Comparison of ENCODE assay signal across 8 cellular contexts in genomic region chr2:64114063-64114911, GRCh38. TPM values are rescaled to one million over a fixed set of nuclear protein-coding genes. Genes with fewer than 3 reads are reported as not detected.
A peak's percentile ranks its signal among the peaks of the same experiment; 100 is the strongest.
DNase-seq lines count a peak whose midpoint lies in the region; ATAC-seq and TF ChIP-seq lines count a peak whose summit lies in the region.

No MANE protein-coding gene starts in this region.

- intact Hi-C loops in upper lobe of right lung (cut with DNase I), result no loop called here

- H3K9me3 ChIP-seq in upper lobe of right lung, result no peaks in the 10 kb centered on the region

- H3K36me3 ChIP-seq in upper lobe of right lung, result no peaks in the 10 kb centered on the region

- peak overlapping the region; percentile 9 for H3K4me3 ChIP-seq in fibroblast of the aortic adventitia (ENCODE audit: low read depth, low read length)
- H3K4me3 ChIP-seq in upper lobe of right lung, result no peak overlapping the region

- H3K27me3 ChIP-seq in upper lobe of right lung, result no peaks in the 10 kb centered on the region

- peaks cover 69% of the 10 kb centered on the region for H3K4me1 ChIP-seq in upper lobe of right lung

- peak overlapping the region; percentile 38 for H3K27ac ChIP-seq in upper lobe of right lung

- ATAC-seq in HG02852 (IDR thresholded peaks at IDR 0.05; ENCODE audit: unreplicated experiment) (peak; percentile 61), SK-N-SH treated with all-trans-retinoic acid at 6 μM for 48 hours (peak; percentile 85), upper lobe of right lung (peak; percentile 24)

- DNase-seq in SIG-M5 treated with dmso at 0.1 percent for 504 hours (lab: John Stamatoyannopoulos, UW; ENCODE audit: unreplicated experiment) (peak; percentile 24), SIG-M5 (lab: John Stamatoyannopoulos, UW) (no peak), fibroblast of the aortic adventitia (ENCODE audit: low read depth) (peak; percentile 90), upper lobe of right lung (no peak), putamen (ENCODE audit: low spot score) (no peak), NCI-H2029 treated with DMSO at 0.1 percent for 48 hours (lab: John Stamatoyannopoulos, UW) (no peak)

- TF ChIP-seq CTCF in fibroblast of the aortic adventitia (IDR thresholded peaks at IDR 0.05; ENCODE audit: insufficient read depth, low read length), result no peak
- TF ChIP-seq CTCF in upper lobe of right lung (IDR thresholded peaks at IDR 0.05), result no peak

TF ChIP-seq in SK-N-SH treated with all-trans-retinoic acid at 6 μM for 48 hours, 23 proteins besides CTCF, POLR2A, EP300 and RAD21:
- TF ChIP-seq RARB (CRISPR knock-in tag; IDR thresholded peaks at IDR 0.05) (no peak), ZFP3 (CRISPR knock-in tag; IDR thresholded peaks at IDR 0.05) (0 out of 2 replicates have a peak, but pooled peaks have one; percentile 21)

RNA-seq across cellular contexts. Expression of gene PELI1, which starts 29.9 kb away (rescaled TPM):
- total RNA-seq in fibroblast of the aortic adventitia (ENCODE audit: low replicate concordance), result 5.8 and 8.3 TPM in 2 replicates
- total RNA-seq in upper lobe of right lung, result 35.8 TPM

Comparison
In these comparisons a context has a peak if more than half of its experiments do, and no peak if none do; other contexts are left out.
1. DNase-seq: peak in SIG-M5 treated with dmso at 0.1 percent for 504 hours (single experiment) and fibroblast of the aortic adventitia (single experiment); none in SIG-M5 (single experiment), upper lobe of right lung (single experiment), putamen (single experiment) and NCI-H2029 treated with DMSO at 0.1 percent for 48 hours (single experiment).
2. ATAC-seq: peak in every context shown above with its lines; median percentile 85 in SK-N-SH treated with all-trans-retinoic acid at 6 μM for 48 hours; 61 in HG02852; 24 in upper lobe of right lung.